In the genomic region with DNA sequence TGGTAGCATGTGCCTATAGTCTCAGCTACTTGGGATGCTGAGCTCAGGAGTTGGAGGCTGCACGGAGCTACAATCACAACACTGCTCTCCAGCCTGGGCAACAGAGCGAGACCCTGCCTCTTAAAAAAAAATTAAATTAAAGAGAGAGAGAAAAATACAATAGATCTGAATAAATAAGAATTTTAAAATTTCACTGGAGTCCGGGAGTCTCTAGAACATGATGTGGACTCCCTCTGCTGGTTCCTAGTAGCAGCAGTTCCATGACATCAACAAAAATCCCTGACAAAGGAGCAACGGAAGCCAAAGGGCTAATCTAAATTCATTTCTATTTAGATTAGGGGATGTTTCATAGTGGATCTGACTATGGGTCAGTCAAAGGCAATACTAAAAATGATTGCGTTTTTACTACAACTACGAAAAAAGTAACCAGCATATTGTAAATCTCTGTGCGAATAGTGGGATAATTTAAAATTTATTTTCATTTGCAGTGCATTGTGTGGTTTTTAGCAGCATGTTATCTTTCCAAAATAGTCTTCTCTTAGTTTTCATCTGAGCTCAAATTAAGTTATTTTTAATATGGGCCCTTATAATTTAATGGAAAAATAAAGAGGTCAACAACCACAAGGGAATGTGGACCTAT, we compare ENCODE assay signal across 2 cellular contexts.
A peak's percentile ranks its signal among the peaks of the same experiment; 100 is the strongest.
TF ChIP-seq lines count a peak whose summit lies in the region.

No MANE protein-coding gene starts in this region.

TF ChIP-seq in GM12878, 131 proteins besides CTCF, POLR2A, EP300 and RAD21:
- peak; percentile 34; the same call in 1 of the 2 replicates for TF ChIP-seq SMC3 (IDR thresholded peaks at IDR 0.05; ENCODE audit: borderline replicate concordance, low read length)
- TF ChIP-seq ZNF622 (IDR thresholded peaks at IDR 0.05), result no peak

TF ChIP-seq in HepG2, 621 proteins besides CTCF, POLR2A, EP300 and RAD21:
- TF ChIP-seq, protein P1, sequence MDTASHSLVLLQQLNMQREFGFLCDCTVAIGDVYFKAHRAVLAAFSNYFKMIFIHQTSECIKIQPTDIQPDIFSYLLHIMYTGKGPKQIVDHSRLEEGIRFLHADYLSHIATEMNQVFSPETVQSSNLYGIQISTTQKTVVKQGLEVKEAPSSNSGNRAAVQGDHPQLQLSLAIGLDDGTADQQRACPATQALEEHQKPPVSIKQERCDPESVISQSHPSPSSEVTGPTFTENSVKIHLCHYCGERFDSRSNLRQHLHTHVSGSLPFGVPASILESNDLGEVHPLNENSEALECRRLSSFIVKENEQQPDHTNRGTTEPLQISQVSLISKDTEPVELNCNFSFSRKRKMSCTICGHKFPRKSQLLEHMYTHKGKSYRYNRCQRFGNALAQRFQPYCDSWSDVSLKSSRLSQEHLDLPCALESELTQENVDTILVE (CRISPR knock-in tag; IDR thresholded peaks at IDR 0.05), result 0 out of 2 replicates have a peak, but pooled peaks have one; percentile 29
- TF ChIP-seq ZMYM3 (CRISPR knock-in tag; IDR thresholded peaks at IDR 0.05), result no peak
- peak; percentile 73 for TF ChIP-seq STAG1 (CRISPR knock-in tag; IDR thresholded peaks at IDR 0.05)
- no peak for TF ChIP-seq ZNF296 (CRISPR knock-in tag; conservative IDR thresholded peaks at IDR 0.05)
- no peak for TF ChIP-seq MAFF (IDR thresholded peaks at IDR 0.05; ENCODE audit: low read depth, low read length)
- TF ChIP-seq NAIF1 (CRISPR knock-in tag; IDR thresholded peaks at IDR 0.05; ENCODE audit: borderline replicate concordance), result no peak
- peak; percentile 53 for TF ChIP-seq SMC3 (IDR thresholded peaks at IDR 0.05; ENCODE audit: low read length)
- TF ChIP-seq NR2F1 (CRISPR knock-in tag; IDR thresholded peaks at IDR 0.05), result no peak
- TF ChIP-seq, protein P2, sequence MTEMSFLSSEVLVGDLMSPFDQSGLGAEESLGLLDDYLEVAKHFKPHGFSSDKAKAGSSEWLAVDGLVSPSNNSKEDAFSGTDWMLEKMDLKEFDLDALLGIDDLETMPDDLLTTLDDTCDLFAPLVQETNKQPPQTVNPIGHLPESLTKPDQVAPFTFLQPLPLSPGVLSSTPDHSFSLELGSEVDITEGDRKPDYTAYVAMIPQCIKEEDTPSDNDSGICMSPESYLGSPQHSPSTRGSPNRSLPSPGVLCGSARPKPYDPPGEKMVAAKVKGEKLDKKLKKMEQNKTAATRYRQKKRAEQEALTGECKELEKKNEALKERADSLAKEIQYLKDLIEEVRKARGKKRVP (CRISPR knock-in tag; IDR thresholded peaks at IDR 0.05), result no peak
- TF ChIP-seq PHF21A (CRISPR knock-in tag; IDR thresholded peaks at IDR 0.05), result no peak
- TF ChIP-seq ZNF883 (CRISPR knock-in tag; IDR thresholded peaks at IDR 0.05; ENCODE audit: not compliant biosample characterization), result no peak
- TF ChIP-seq MXD4 (CRISPR knock-in tag; IDR thresholded peaks at IDR 0.05), result no peak
